Comparison of ENCODE assay signal across 15 cellular contexts in genomic region chr11:30435488-30435887, GRCh38.
"Had no signal": no experiment of that assay in that cellular context is flagged by ENCODE, and none has a peak within 500 bp of the region (broad histone marks: within the 10 kb centered on the region; RNA-seq: fewer than 3 reads in every experiment).

No MANE protein-coding gene starts in this region.

- H3K27me3 ChIP-seq: gastrocnemius medialis, hepatocyte, transverse colon had no signal

- H3K4me3 ChIP-seq: gastrocnemius medialis, hepatocyte, lower lobe of right lung, psoas muscle, transverse colon had no signal

- H3K27ac ChIP-seq: gastrocnemius medialis, hepatocyte, lower lobe of right lung, psoas muscle had no signal

- ATAC-seq: gastrocnemius medialis; lower lobe of right lung; naive thymus-derived CD8-positive, alpha-beta T cell; psoas muscle; stimulated activated naive CD8-positive, alpha-beta T cell treated with anti-CD3 and anti-CD28 coated beads, Interleukin-15, amount 100 ng/mL, for 72 hours had no signal

- H3K36me3 ChIP-seq: gastrocnemius medialis, lower lobe of right lung, transverse colon had no signal

- DNase-seq: activated CD4-positive, alpha-beta T cell treated with anti-CD3 and anti-CD28 coated beads, Interleukin-2, amount 10 ng/mL, durations not matched to agents 7 days and 5 days; activated CD4-positive, CD25-positive, alpha-beta regulatory T cell; activated CD8-positive, alpha-beta memory T cell treated with anti-CD3 and anti-CD28 coated beads for 24 hours; activated naive CD4-positive, alpha-beta T cell treated with anti-CD3 and anti-CD28 coated beads, Interleukin-2, amount 50 U/mL, for 16 hours; effector CD8-positive, alpha-beta T cell; gastrocnemius medialis; lower lobe of right lung; naive thymus-derived CD8-positive, alpha-beta T cell; psoas muscle; SHP77; stimulated activated CD4-positive, alpha-beta T cell treated with anti-CD3 and anti-CD28 coated beads, Interleukin-4, amount 100 ng/mL, for 1 hour; stimulated activated naive CD8-positive, alpha-beta T cell treated with anti-CD3 and anti-CD28 coated beads, Interleukin-15, amount 100 ng/mL, for 72 hours; T-helper 2 cell; transverse colon had no signal

- H3K9me3 ChIP-seq: gastrocnemius medialis, lower lobe of right lung, psoas muscle, transverse colon had no signal

- H3K4me1 ChIP-seq: lower lobe of right lung had no signal
